9 cellular contexts compared by ENCODE assay signal in genomic region chr4:39043058-39043696, GRCh38. TPM values are rescaled to one million over a fixed set of nuclear protein-coding genes. Genes with fewer than 3 reads are reported as not detected.
DNase-seq lines count a peak whose midpoint lies in the region; ATAC-seq and TF ChIP-seq lines count a peak whose summit lies in the region.
"Had no signal": no experiment of that assay in that cellular context is flagged by ENCODE, and none has a peak within 500 bp of the region (broad histone marks: within the 10 kb centered on the region; RNA-seq: fewer than 3 reads in every experiment).

No MANE protein-coding gene starts in this region.

- peaks cover 2 to 35% (median 12%) of the 10 kb centered on the region in 4 donors for H3K4me1 ChIP-seq in transverse colon

- in situ Hi-C loops in transverse colon (cut with MboI; ENCODE audit: low pct_ligation_motif_present in 1 of 4, low pct_unique_long_range_greater_than_20kb in 1 of 4, low sequenced_read_pairs in 3 of 4): no loop called here

- WGBS in transverse colon (ENCODE audit: low coverage in 1 of 2), 2 donors: 65 to 81% methylated on average over 4 to 10 of the region's 10 CpGs

- H3K27ac Mint-ChIP-seq in activated naive CD8-positive, alpha-beta T cell treated with anti-CD3 and anti-CD28 coated beads, Interleukin-2, amount 10 ng/mL, durations not matched to agents 7 days and 5 days: peak overlapping the region; percentile 18

- H3K27me3 ChIP-seq in layer of hippocampus (ENCODE audit: control insufficient read depth, insufficient read depth, low read length): no peaks in the 10 kb centered on the region
- peaks cover 4% of the 10 kb centered on the region for H3K27me3 ChIP-seq in transverse colon

- TF ChIP-seq POLR2A in transverse colon (IDR thresholded peaks at IDR 0.05): no peak

- intact Hi-C loops in transverse colon (cut with DNase I; ENCODE audit: low total_unique reads): loop anchor here (10.0 kb wide), 1 partner anchor 88 kb away; no protein-coding TSS in a partner anchor

- DNase-seq in activated T-cell treated with anti-CD3 and anti-CD28 coated beads, Interleukin-2, amount 50 U/mL, for 4 hours: no peak
- no peak for DNase-seq in activated T-cell treated with anti-CD3 and anti-CD28 coated beads, Interleukin-2, amount 50 U/mL, for 1 hour
- no peak for DNase-seq in activated naive CD8-positive, alpha-beta T cell treated with anti-CD3 and anti-CD28 coated beads, Interleukin-2, amount 10 ng/mL, durations not matched to agents 7 days and 5 days
- DNase-seq in transverse colon: no peak
- DNase-seq in COLO829 (ENCODE audit: low spot score): no peak
- no peak for DNase-seq in stimulated activated naive CD4-positive, alpha-beta T cell treated with Interleukin-2 at 50 U/mL for 16 hours (lab: John Stamatoyannopoulos, UW)

- H3K27ac ChIP-seq in layer of hippocampus (ENCODE audit: low read depth, low read length): peak overlapping the region; percentile 86
- H3K27ac ChIP-seq in transverse colon: peak overlapping the region; percentile 90 to 95 (median 94)
- H3K27ac ChIP-seq: C4-2B had no signal

- H3K27me3 Mint-ChIP-seq in activated T-cell treated with anti-CD3 and anti-CD28 coated beads, Interleukin-2, amount 50 U/mL, for 4 hours (ENCODE audit: low read depth): no peaks in the 10 kb centered on the region
- no peaks in the 10 kb centered on the region for H3K27me3 Mint-ChIP-seq in activated naive CD8-positive, alpha-beta T cell treated with anti-CD3 and anti-CD28 coated beads, Interleukin-2, amount 10 ng/mL, durations not matched to agents 7 days and 5 days

- no peaks in the 10 kb centered on the region for H3K36me3 Mint-ChIP-seq in activated T-cell treated with anti-CD3 and anti-CD28 coated beads, Interleukin-2, amount 50 U/mL, for 4 hours (ENCODE audit: insufficient read depth)
- H3K36me3 Mint-ChIP-seq in activated naive CD8-positive, alpha-beta T cell treated with anti-CD3 and anti-CD28 coated beads, Interleukin-2, amount 10 ng/mL, durations not matched to agents 7 days and 5 days: no peaks in the 10 kb centered on the region

- H3K9me3 ChIP-seq in transverse colon: no peaks in the 10 kb centered on the region

- peak overlapping the region; percentile 79 for H3K4me3 Mint-ChIP-seq in activated T-cell treated with anti-CD3 and anti-CD28 coated beads, Interleukin-2, amount 50 U/mL, for 4 hours
- peak overlapping the region; percentile 88 for H3K4me3 Mint-ChIP-seq in activated naive CD8-positive, alpha-beta T cell treated with anti-CD3 and anti-CD28 coated beads, Interleukin-2, amount 10 ng/mL, durations not matched to agents 7 days and 5 days

- no peak for TF ChIP-seq CTCF in transverse colon (IDR thresholded peaks at IDR 0.05)

- no peak for TF ChIP-seq EP300 in transverse colon (IDR thresholded peaks at IDR 0.05; ENCODE audit: low read depth)

- H3K4me3 ChIP-seq in transverse colon: no peak overlapping the region

- H3K36me3 ChIP-seq in transverse colon: no peaks in the 10 kb centered on the region

- ATAC-seq in activated T-cell treated with anti-CD3 and anti-CD28 coated beads, Interleukin-2, amount 50 U/mL, for 4 hours: no peak
- no peak for ATAC-seq in activated naive CD8-positive, alpha-beta T cell treated with anti-CD3 and anti-CD28 coated beads, Interleukin-2, amount 10 ng/mL, durations not matched to agents 7 days and 5 days (ENCODE audit: low read depth)
- no peak for ATAC-seq in GM21528 (IDR thresholded peaks at IDR 0.05; ENCODE audit: low FRiP score, unreplicated experiment)

- H3K4me1 Mint-ChIP-seq in activated T-cell treated with anti-CD3 and anti-CD28 coated beads, Interleukin-2, amount 50 U/mL, for 4 hours (ENCODE audit: low read depth): peaks cover 42% of the 10 kb centered on the region
- H3K4me1 Mint-ChIP-seq in activated naive CD8-positive, alpha-beta T cell treated with anti-CD3 and anti-CD28 coated beads, Interleukin-2, amount 10 ng/mL, durations not matched to agents 7 days and 5 days: peaks cover 35% of the 10 kb centered on the region

- no peaks in the 10 kb centered on the region for H3K9me3 Mint-ChIP-seq in activated T-cell treated with anti-CD3 and anti-CD28 coated beads, Interleukin-2, amount 50 U/mL, for 4 hours
- no peaks in the 10 kb centered on the region for H3K9me3 Mint-ChIP-seq in activated naive CD8-positive, alpha-beta T cell treated with anti-CD3 and anti-CD28 coated beads, Interleukin-2, amount 10 ng/mL, durations not matched to agents 7 days and 5 days

- POLR2A ChIA-PET in activated naive CD8-positive, alpha-beta T cell treated with anti-CD3 and anti-CD28 coated beads, Interleukin-2, amount 10 ng/mL, durations not matched to agents 7 days and 5 days (lab: Charles Lee): interaction anchor here (1.5 to 3.6 kb wide), 4 partner anchors 9 to 93 kb away, joined by 3 to 33 read pairs (median 10); partner anchors contain the start of gene TMEM156

RNA-seq across cellular contexts. Expression of gene TMEM156, which starts 11.0 kb away (rescaled TPM):
- total RNA-seq in activated T-cell treated with anti-CD3 and anti-CD28 coated beads, Interleukin-2, amount 50 U/mL, for 4 hours: 1 to 10 TPM; 4.1 to 5.3 (median 4.9) TPM
- 10 to 100 TPM; 14.0 to 14.9 TPM for total RNA-seq in activated naive CD8-positive, alpha-beta T cell treated with anti-CD3 and anti-CD28 coated beads, Interleukin-2, amount 10 ng/mL, durations not matched to agents 7 days and 5 days
- total RNA-seq in transverse colon: 1 to 10 TPM in 1 of 4 donors, under 1 TPM in 1, not detected in 2; 0.96 to 2.9 TPM

RNA-seq across cellular contexts. Expression of gene KLHL5, which starts 18.9 kb away (rescaled TPM):
- total RNA-seq in activated T-cell treated with anti-CD3 and anti-CD28 coated beads, Interleukin-2, amount 50 U/mL, for 4 hours: 10 to 100 TPM in 2 of 3 donors, 1 to 10 TPM in 1; 8.9 to 12.7 (median 11.3) TPM
- 10 to 100 TPM; 16.4 to 18.3 TPM for total RNA-seq in activated naive CD8-positive, alpha-beta T cell treated with anti-CD3 and anti-CD28 coated beads, Interleukin-2, amount 10 ng/mL, durations not matched to agents 7 days and 5 days
- 10 to 100 TPM; 13.5 to 27.3 (median 21.3) TPM for total RNA-seq in transverse colon
